In genomic region chr11:68038226-68038717, GRCh38 we compare ENCODE assay signal across 9 cellular contexts. TPM values are rescaled to one million over a fixed set of nuclear protein-coding genes. Genes with fewer than 3 reads are reported as not detected.
DNase-seq lines count a peak whose midpoint lies in the region; ATAC-seq and TF ChIP-seq lines count a peak whose summit lies in the region.
"Had no signal": no experiment of that assay in that cellular context is flagged by ENCODE, and none has a peak within 500 bp of the region (broad histone marks: within the 10 kb centered on the region; RNA-seq: fewer than 3 reads in every experiment).

No MANE protein-coding gene starts in this region.

- H3K27me3 Mint-ChIP-seq in T-cell = no peaks in the 10 kb centered on the region

- peaks cover 11 to 62% (median 45%) of the 10 kb centered on the region in 12 donors for H3K4me1 ChIP-seq in heart left ventricle
- peaks cover 43 to 58% (median 48%) of the 10 kb centered on the region in 3 donors for H3K4me1 ChIP-seq in skeletal muscle tissue (ENCODE audit: control insufficient read depth in 3 of 3, insufficient read depth in 3 of 3, low read length in 3 of 3)

- no peaks in the 10 kb centered on the region for H3K9me3 Mint-ChIP-seq in T-cell

- in situ Hi-C loops in KBM-7 (cut with MboI; ENCODE audit: low pct_unique_long_range_greater_than_20kb, low sequenced_read_pairs) = no loop called here

- POLR2A ChIA-PET in T-cell (lab: Charles Lee) = no interaction called here

- ATAC-seq in T-cell (replicated peaks in 1 of 4) (no peak), heart left ventricle (peak in 3 of 4 donors; percentile 3 to 8 (median 3)), GM21367 (IDR thresholded peaks at IDR 0.05; ENCODE audit: unreplicated experiment) (no peak), HG03571 (IDR thresholded peaks at IDR 0.05; ENCODE audit: unreplicated experiment) (no peak)

- H3K4me3 ChIP-seq in HFF-Myc (replicated peaks; ENCODE audit: low read depth, low read length) = peak overlapping the region; percentile 57
- H3K4me3 ChIP-seq in heart left ventricle = peak overlapping the region; percentile 7 to 95 (median 80)
- H3K4me3 ChIP-seq in skeletal muscle tissue (ENCODE audit: low read length in 3 of 3) = peak overlapping the region; percentile 73 to 78 (median 74)

- peak overlapping the region; percentile 36 to 83 for H3K27ac Mint-ChIP-seq in T-cell

- H3K36me3 ChIP-seq in heart left ventricle (peaks cover 0 to 39% (median 18%) of the 10 kb centered on the region in 9 donors), skeletal muscle tissue (ENCODE audit: control insufficient read depth in 3 of 3, insufficient read depth in 3 of 3, low read length in 3 of 3) (peaks cover 6 to 19% (median 17%) of the 10 kb centered on the region in 3 donors)

- WGBS in heart left ventricle, 4 donors = 20 to 37% (median 27%) methylated on average over 5 to 13 of the region's 13 CpGs

- CTCF ChIA-PET in T-cell (lab: Charles Lee) = no interaction called here

- peak overlapping the region; percentile 69 to 89 (median 87) for H3K9ac ChIP-seq in skeletal muscle tissue (ENCODE audit: low read depth in 1 of 3, low read length in 3 of 3)

- TF ChIP-seq CTCF in HFF-Myc (IDR thresholded peaks at IDR 0.05; ENCODE audit: low read depth, low read length, missing control alignments) (no peak), heart left ventricle (IDR thresholded peaks at IDR 0.05) (no peak)

- H3K36me3 Mint-ChIP-seq in T-cell = peaks cover 3% of the 10 kb centered on the region

- no peak for TF ChIP-seq POLR2A in heart left ventricle (IDR thresholded peaks at IDR 0.05)

- no peaks in the 10 kb centered on the region for H3K9me3 ChIP-seq in heart left ventricle
- H3K9me3 ChIP-seq in skeletal muscle tissue (ENCODE audit: control insufficient read depth in 3 of 3, low read length in 3 of 3) = no peaks in the 10 kb centered on the region

- intact Hi-C loops in heart left ventricle (cut with DNase I) = loop anchor here in 5 of 10 donors (2.0 to 10.0 kb wide), 9 partner anchors 36 to 177 kb away; partner anchors contain the start of genes CHKA (in 4 of the 5), KMT5B (in 2 of the 5) and UNC93B1 (in 1 of the 5)

- H3K27ac ChIP-seq in heart left ventricle = peak overlapping the region; percentile 74 to 96 (median 90)
- H3K27ac ChIP-seq in skeletal muscle tissue (ENCODE audit: low read depth, low read length) = peak overlapping the region; percentile 79

- DNase-seq in HFF-Myc (ENCODE audit: extremely low read depth, low read depth) (no peak), T-cell (no peak), heart left ventricle (peak in 4 of 5 donors; percentile 43 to 62 (median 48)), AG08395 (ENCODE audit: low spot score) (no peak), KBM-7 (no peak)

- peak overlapping the region; percentile 31 to 93 (median 84) for H3K4me3 Mint-ChIP-seq in T-cell

- H3K27me3 ChIP-seq in heart left ventricle (no peaks in the 10 kb centered on the region), skeletal muscle tissue (ENCODE audit: control insufficient read depth in 3 of 3, insufficient read depth in 3 of 3, low read length in 3 of 3) (no peaks in the 10 kb centered on the region)

- peaks cover 21 to 42% (median 21%) of the 10 kb centered on the region in 3 donors for H3K4me1 Mint-ChIP-seq in T-cell

RNA-seq across cellular contexts. Expression of gene TCIRG1, which starts 0.6 kb away (rescaled TPM):
- 100 to 1,000 TPM; 184 to 292 (median 246) TPM for total RNA-seq in T-cell
- 10 to 100 TPM; 10.2 to 88.7 (median 20.3) TPM for total RNA-seq in heart left ventricle
- 10 to 100 TPM; 25.5 to 36.9 TPM for polyA plus RNA-seq in heart left ventricle
- 18.3 TPM for total RNA-seq in skeletal muscle tissue

RNA-seq across cellular contexts. Expression of gene NDUFS8, which starts 7.8 kb away (rescaled TPM):
- total RNA-seq in T-cell = 100 to 1,000 TPM in 2 of 5 donors, 10 to 100 TPM in 3; 76.9 to 102 (median 91.1) TPM
- 100 to 1,000 TPM; 262 to 948 (median 365) TPM for total RNA-seq in heart left ventricle
- 100 to 1,000 TPM; 310 to 870 TPM for polyA plus RNA-seq in heart left ventricle
- 64.7 TPM for total RNA-seq in skeletal muscle tissue

RNA-seq across cellular contexts. Expression of gene ALDH3B1, which starts 28.1 kb away (rescaled TPM):
- total RNA-seq in T-cell = under 1 TPM; 0.20 to 0.53 (median 0.25) TPM
- total RNA-seq in heart left ventricle = 10 to 100 TPM in 2 of 9 donors, 1 to 10 TPM in 7; 2.3 to 25.4 (median 6.1) TPM
- 1 to 10 TPM; 2.7 to 3.3 TPM for polyA plus RNA-seq in heart left ventricle
- 2.6 TPM for total RNA-seq in skeletal muscle tissue
- polyA plus RNA-seq: neural cell had no signal

RNA-seq across cellular contexts. Expression of gene UNC93B1, which starts 34.4 kb away (rescaled TPM):
- total RNA-seq in T-cell (10 to 100 TPM; 16.7 to 38.6 (median 27.8) TPM), heart left ventricle (10 to 100 TPM in 3 of 9 donors, 1 to 10 TPM in 6; 5.2 to 34.2 (median 7.9) TPM), skeletal muscle tissue (10.4 TPM)
- polyA plus RNA-seq in heart left ventricle = 1 to 10 TPM; 5.0 to 6.5 TPM

Comparison
In these comparisons a context has a peak if more than half of its experiments do, and no peak if none do; other contexts are left out.
1. DNase-seq: peak in heart left ventricle (4 of 5); none in HFF-Myc (single experiment), T-cell (0 of 34), AG08395 (single experiment) and KBM-7 (single experiment).
2. ATAC-seq: peak in heart left ventricle (3 of 4); none in T-cell (0 of 4), GM21367 (single experiment) and HG03571 (single experiment).
3. Peak in every context shown above with its lines, with median percentiles within 50 percentile points of each other: H3K4me3 ChIP-seq.